1 cellular context compared by ENCODE assay signal in genomic region chr5:145855842-145856267, GRCh38.
TF ChIP-seq lines count a peak whose summit lies in the region.

No MANE protein-coding gene starts in this region.

TF ChIP-seq in HCT116, 20 proteins besides CTCF, POLR2A, EP300 and RAD21 (continued from another document):
- TF ChIP-seq REST (IDR thresholded peaks at IDR 0.05; ENCODE audit: low read depth) (no peak), SIN3A (IDR thresholded peaks at IDR 0.05; ENCODE audit: low read depth) (no peak)
